26 cellular contexts compared by ENCODE assay signal in the genomic region with DNA sequence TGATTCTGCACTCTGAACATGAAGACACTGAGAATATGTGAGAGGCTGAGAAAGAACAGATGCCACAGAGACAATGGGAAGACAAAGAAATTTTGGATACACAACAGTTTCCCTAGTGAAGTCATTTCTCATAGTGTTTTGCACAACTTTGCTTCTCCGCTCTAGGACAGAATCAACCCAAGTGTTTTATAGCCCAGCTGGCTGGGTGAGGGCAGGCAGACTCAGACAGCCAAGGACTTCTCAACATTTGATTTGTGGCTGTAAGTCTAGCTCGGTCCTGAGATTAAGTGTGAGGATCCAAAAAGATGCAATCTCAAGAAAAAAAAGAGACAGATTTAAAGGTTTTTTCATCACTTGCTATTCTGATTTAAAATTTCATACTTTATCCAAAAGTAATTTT.
"Had no signal": no experiment of that assay in that cellular context is flagged by ENCODE, and none has a peak within 500 bp of the region (broad histone marks: within the 10 kb centered on the region; RNA-seq: fewer than 3 reads in every experiment).

No MANE protein-coding gene starts in this region.

- H3K4me3 Mint-ChIP-seq: T-cell had no signal

- H3K4me3 ChIP-seq: MG63 had no signal

- H3K27me3 ChIP-seq: MG63 had no signal

- H3K9me3 Mint-ChIP-seq: T-cell had no signal

- H3K4me1 Mint-ChIP-seq: T-cell had no signal

- H3K9ac ChIP-seq: SK-N-SH had no signal

- DNase-seq: IMR-90, Karpas-422, KG1, MG63, NCI-H1092, NCI-H1105 treated with DMSO at 0.1 percent for 48 hours, NCI-H1417 treated with DMSO at 0.1 percent for 48 hours, NCI-H187, NCI-H2029, NCI-H2081 treated with DMSO at 0.1 percent for 48 hours, NCI-H2171, NCI-H226, NCI-H446, NCI-H510A, NCI-H524 treated with DMSO at 0.1 percent for 48 hours, NCI-H69, NCI-H774, PC-3, SHP77, SK-N-SH, SW 1271, T-cell had no signal

- ATAC-seq: HepG2, Panc1, PC-3, T-cell had no signal

- H3K36me3 Mint-ChIP-seq: T-cell had no signal

- H3K27ac Mint-ChIP-seq: T-cell had no signal

- H3K27ac ChIP-seq: HL-60, RWPE1 had no signal

- H3K9me3 ChIP-seq: MG63, SK-N-SH had no signal

- H3K36me3 ChIP-seq: MG63 had no signal
